Comparison of ENCODE assay signal across 18 cellular contexts in genomic region chr18:70338890-70339289, GRCh38.
"Had no signal": no experiment of that assay in that cellular context is flagged by ENCODE, and none has a peak within 500 bp of the region (broad histone marks: within the 10 kb centered on the region; RNA-seq: fewer than 3 reads in every experiment).

No MANE protein-coding gene starts in this region.

- H3K27ac Mint-ChIP-seq: naive thymus-derived CD8-positive, alpha-beta T cell; stimulated activated naive B cell treated with anti-CD40 and anti-IgM and Interleukin-4, amounts not matched to agents 10 μg/mL and 1 μg/mL and 100 μg/mL, for 72 hours; stimulated activated naive CD8-positive, alpha-beta T cell treated with anti-CD3 and anti-CD28 coated beads, Interleukin-15, amount 100 ng/mL, for 72 hours had no signal

- H3K36me3 ChIP-seq: neutrophil, thoracic aorta had no signal

- H3K27ac ChIP-seq: neutrophil, thoracic aorta had no signal

- H3K27me3 ChIP-seq: esophagus squamous epithelium, hepatocyte, neutrophil had no signal

- H2AFZ ChIP-seq: hepatocyte had no signal

- FAIRE-seq: kidney, urothelium cell line had no signal

- ATAC-seq: left colon; left ventricle myocardium superior; naive thymus-derived CD8-positive, alpha-beta T cell; stimulated activated naive B cell treated with anti-CD40 and anti-IgM and Interleukin-4, amounts not matched to agents 10 μg/mL and 1 μg/mL and 100 μg/mL, for 72 hours; stimulated activated naive CD8-positive, alpha-beta T cell treated with anti-CD3 and anti-CD28 coated beads, Interleukin-15, amount 100 ng/mL, for 72 hours had no signal

- H3K79me2 ChIP-seq: hepatocyte had no signal

- H3K4me3 Mint-ChIP-seq: central memory CD8-positive, alpha-beta T cell; naive thymus-derived CD8-positive, alpha-beta T cell; stimulated activated naive B cell treated with anti-CD40 and anti-IgM and Interleukin-4, amounts not matched to agents 10 μg/mL and 1 μg/mL and 100 μg/mL, for 72 hours; stimulated activated naive CD8-positive, alpha-beta T cell treated with anti-CD3 and anti-CD28 coated beads, Interleukin-15, amount 100 ng/mL, for 72 hours had no signal

- H3K27me3 Mint-ChIP-seq: central memory CD8-positive, alpha-beta T cell; naive thymus-derived CD8-positive, alpha-beta T cell; stimulated activated naive B cell treated with anti-CD40 and anti-IgM and Interleukin-4, amounts not matched to agents 10 μg/mL and 1 μg/mL and 100 μg/mL, for 72 hours; stimulated activated naive CD8-positive, alpha-beta T cell treated with anti-CD3 and anti-CD28 coated beads, Interleukin-15, amount 100 ng/mL, for 72 hours; type B pancreatic cell had no signal

- H3K4me1 Mint-ChIP-seq: central memory CD8-positive, alpha-beta T cell; naive thymus-derived CD8-positive, alpha-beta T cell; stimulated activated naive CD8-positive, alpha-beta T cell treated with anti-CD3 and anti-CD28 coated beads, Interleukin-15, amount 100 ng/mL, for 72 hours had no signal

- DNase-seq: effector memory CD4-positive, alpha-beta T cell; esophagus squamous epithelium; foreskin fibroblast; kidney; left colon; left ventricle myocardium superior; naive thymus-derived CD8-positive, alpha-beta T cell; stimulated activated CD4-positive, alpha-beta T cell treated with anti-CD3 and anti-CD28 coated beads, Interleukin-4, amount 100 ng/mL, for 24 hours; stimulated activated naive B cell treated with anti-CD40 and anti-IgM and Interleukin-4, amounts not matched to agents 10 μg/mL and 1 μg/mL and 100 μg/mL, for 72 hours; stimulated activated naive CD8-positive, alpha-beta T cell treated with anti-CD3 and anti-CD28 coated beads, Interleukin-15, amount 100 ng/mL, for 72 hours; substantia nigra had no signal

- H3K9me3 ChIP-seq: neutrophil had no signal

- H3K9me3 Mint-ChIP-seq: central memory CD8-positive, alpha-beta T cell had no signal

- H3K36me3 Mint-ChIP-seq: naive thymus-derived CD8-positive, alpha-beta T cell; stimulated activated naive B cell treated with anti-CD40 and anti-IgM and Interleukin-4, amounts not matched to agents 10 μg/mL and 1 μg/mL and 100 μg/mL, for 72 hours had no signal

- H3K4me3 ChIP-seq: esophagus squamous epithelium, hepatocyte, lung, thoracic aorta had no signal

- H3K4me2 ChIP-seq: hepatocyte had no signal
